1 cellular context compared by ENCODE assay signal in genomic region chr4:133131829-133132485, GRCh38.
TF ChIP-seq lines count a peak whose summit lies in the region.

No MANE protein-coding gene starts in this region.

TF ChIP-seq in GM23338, 12 proteins besides CTCF, POLR2A, EP300 and RAD21:
- TF ChIP-seq ZNF462 (CRISPR knock-in tag; IDR thresholded peaks at IDR 0.05) (no peak), ZNF114 (CRISPR knock-in tag; IDR thresholded peaks at IDR 0.05) (no peak), EZH2 (IDR thresholded peaks at IDR 0.05; ENCODE audit: low read depth, unreplicated experiment) (no peak), NANOG (IDR thresholded peaks at IDR 0.05; ENCODE audit: borderline replicate concordance) (peak; percentile 49; the same call in 1 of the 2 replicates)
TF ChIP-seq in GM23338: peak in this region for 1.
